Comparison of ENCODE assay signal across 23 cellular contexts in the genomic region with DNA sequence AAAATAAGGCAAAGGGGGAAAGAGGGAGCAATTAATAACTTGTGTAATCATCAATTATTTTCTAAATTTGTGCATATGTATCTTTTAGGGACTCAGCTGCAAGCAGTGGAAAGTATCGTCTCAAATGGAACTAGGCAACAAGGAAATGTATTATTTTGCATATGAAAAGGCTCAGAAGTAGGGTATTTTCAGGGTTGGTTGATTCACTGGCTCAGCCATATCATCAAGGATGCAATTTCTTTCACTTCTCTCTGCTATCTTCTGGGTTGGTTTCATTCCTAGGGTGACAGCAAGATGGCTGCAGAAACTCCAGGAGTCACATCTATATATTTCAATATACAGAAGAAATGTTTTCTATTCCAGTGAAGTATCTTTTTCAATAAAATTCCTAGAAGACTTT.
A peak's percentile ranks its signal among the peaks of the same experiment; 100 is the strongest.
DNase-seq lines count a peak whose midpoint lies in the region; ATAC-seq and TF ChIP-seq lines count a peak whose summit lies in the region.
"Had no signal": no experiment of that assay in that cellular context is flagged by ENCODE, and none has a peak within 500 bp of the region (broad histone marks: within the 10 kb centered on the region; RNA-seq: fewer than 3 reads in every experiment).

No MANE protein-coding gene starts in this region.

- H3K27ac ChIP-seq in RWPE1 = no peak overlapping the region
- H3K27ac ChIP-seq: A549, adrenal gland, breast epithelium, colonic mucosa, esophagus squamous epithelium, right lobe of liver had no signal

- POLR2A ChIA-PET in RWPE1 (lab: Yijun Ruan, JAX; ENCODE audit: low non-redundant PET) = no interaction called here

- CTCF ChIA-PET in RWPE1 (lab: Yijun Ruan, JAX) = no interaction called here

- DNase-seq in NCI-H187 (lab: John Stamatoyannopoulos, UW) (no peak), Right ventricle myocardium inferior (ENCODE audit: missing footprints) (no peak), RWPE1 (ENCODE audit: low spot score) (no peak)
- DNase-seq: activated CD4-positive, alpha-beta memory T cell treated with anti-CD3 and anti-CD28 coated beads, Interleukin-2, amount 10 ng/mL, durations not matched to agents 7 days and 5 days; activated CD4-positive, CD25-positive, alpha-beta regulatory T cell; adrenal gland; BE2C; colonic mucosa; EL; esophagus squamous epithelium; HCEC 1CT; naive thymus-derived CD4-positive, alpha-beta T cell; NCI-H1436; NCI-H524; right lobe of liver; stimulated activated CD4-positive, alpha-beta T cell treated with anti-CD3 and anti-CD28 coated beads, Interleukin-15, amount 100 ng/mL, for 24 hours had no signal

- no peak for TF ChIP-seq CTCF in RWPE1 (conservative IDR thresholded peaks at IDR 0.05; ENCODE audit: low read depth)

- intact Hi-C loops in Right ventricle myocardium inferior (cut with DNase I) = no loop called here

- peak; percentile 68 for ATAC-seq in GM18498 (IDR thresholded peaks at IDR 0.05; ENCODE audit: unreplicated experiment)
- ATAC-seq in GM19351 (IDR thresholded peaks at IDR 0.05; ENCODE audit: unreplicated experiment) = peak; percentile 56
- ATAC-seq in HG02610 (IDR thresholded peaks at IDR 0.05; ENCODE audit: unreplicated experiment) = peak; percentile 75
- peak; percentile 69 for ATAC-seq in HG03342 (IDR thresholded peaks at IDR 0.05; ENCODE audit: unreplicated experiment)
- no peak for ATAC-seq in GM19467 (IDR thresholded peaks at IDR 0.05; ENCODE audit: unreplicated experiment)
- no peak for ATAC-seq in Right ventricle myocardium inferior
- ATAC-seq: A549; naive thymus-derived CD4-positive, alpha-beta T cell; right lobe of liver had no signal

Comparison
In these comparisons a context has a peak if more than half of its experiments do, and no peak if none do; other contexts are left out.
1. ATAC-seq: peak in GM18498 (single experiment), GM19351 (single experiment), HG02610 (single experiment) and HG03342 (single experiment); none in GM19467 (single experiment) and Right ventricle myocardium inferior (single experiment).